Comparison of ENCODE assay signal across 1 cellular context in the genomic region with DNA sequence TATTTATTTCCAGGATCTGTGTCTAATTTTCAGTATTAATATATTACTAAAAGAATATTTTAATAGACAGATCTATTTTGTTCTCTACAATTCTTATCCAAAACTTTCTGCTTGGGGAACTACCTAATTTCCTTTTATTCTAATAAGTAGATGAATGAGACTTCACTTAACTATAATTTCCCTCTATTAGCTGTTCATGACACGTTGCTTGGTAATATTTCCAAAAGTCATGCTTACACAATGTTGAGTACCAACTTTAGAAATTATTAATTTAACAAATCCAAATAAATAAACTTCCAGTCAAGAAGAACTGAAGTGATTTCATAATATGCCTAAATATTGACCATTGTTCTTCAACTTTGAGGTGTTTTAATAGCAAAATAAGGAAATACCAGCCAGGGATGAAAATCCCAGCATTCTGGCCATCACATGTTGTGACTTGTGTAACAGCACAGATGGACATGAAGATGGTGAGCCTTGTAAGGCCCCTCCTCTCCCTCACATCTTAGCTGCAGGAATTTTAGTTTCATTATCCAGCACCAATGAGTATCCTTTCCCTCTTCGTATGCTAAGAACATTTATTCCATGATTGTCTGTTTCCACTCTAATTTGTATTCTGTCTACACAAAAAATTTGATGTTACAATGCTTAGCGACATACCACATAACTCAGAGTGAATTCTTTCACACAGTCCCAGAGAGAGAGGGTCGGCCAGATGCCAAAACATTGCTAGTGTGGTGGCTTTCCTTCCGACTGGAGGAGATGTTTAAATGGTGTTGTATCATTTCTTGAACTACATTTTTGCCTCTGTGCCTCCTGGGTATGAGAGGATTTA.
TF ChIP-seq lines count a peak whose summit lies in the region.

No MANE protein-coding gene starts in this region.

TF ChIP-seq in HepG2, 621 proteins besides CTCF, POLR2A, EP300 and RAD21 (continued from another document):
- no peak for TF ChIP-seq ZNF614 (CRISPR knock-in tag; IDR thresholded peaks at IDR 0.05; ENCODE audit: borderline replicate concordance)
